7 cellular contexts compared by ENCODE assay signal in genomic region chr15:59571606-59572005, GRCh38.
"Had no signal": no experiment of that assay in that cellular context is flagged by ENCODE, and none has a peak within 500 bp of the region (broad histone marks: within the 10 kb centered on the region; RNA-seq: fewer than 3 reads in every experiment).

No MANE protein-coding gene starts in this region.

- H3K4me3 ChIP-seq: GM12878 had no signal

- DNase-seq: GDM1, GF-D8 had no signal

- FAIRE-seq: GM12878, GM12891, GM12892, GM18507, GM19239 had no signal

- ATAC-seq: GM12878 had no signal
